In genomic region chr6:136529655-136530054, GRCh38 we compare ENCODE assay signal across 24 cellular contexts.
"Had no signal": no experiment of that assay in that cellular context is flagged by ENCODE, and none has a peak within 500 bp of the region (broad histone marks: within the 10 kb centered on the region; RNA-seq: fewer than 3 reads in every experiment).

No MANE protein-coding gene starts in this region.

- H3K27me3 Mint-ChIP-seq: type B pancreatic cell had no signal

- DNase-seq: cortex of kidney; effector memory CD4-positive, alpha-beta T cell; esophagus squamous epithelium; foreskin fibroblast; kidney; left cardiac atrium; left ventricle myocardium superior; mesendoderm; natural killer cell; posterior cingulate gyrus; sigmoid colon; stimulated activated CD4-positive, alpha-beta T cell treated with anti-CD3 and anti-CD28 coated beads, Interleukin-2, amount 100 ng/mL, for 24 hours; stimulated activated CD4-positive, alpha-beta T cell treated with anti-CD3 and anti-CD28 coated beads, Interleukin-4, amount 100 ng/mL, for 4 hours; stimulated activated naive B cell treated with anti-CD40 and anti-IgM and Interleukin-4, amounts not matched to agents 10 μg/mL and 1 μg/mL and 100 μg/mL, for 72 hours; stomach; thyroid gland had no signal

- H3K27me3 ChIP-seq: esophagus squamous epithelium, right atrium auricular region, stomach, suprapubic skin, thyroid gland had no signal

- H3K9me3 Mint-ChIP-seq: natural killer cell; neural crest cell; stimulated activated naive B cell treated with anti-CD40 and anti-IgM and Interleukin-4, amounts not matched to agents 10 μg/mL and 1 μg/mL and 100 μg/mL, for 72 hours; type B pancreatic cell had no signal

- ATAC-seq: left cardiac atrium; left ventricle myocardium superior; natural killer cell; stimulated activated naive B cell treated with anti-CD40 and anti-IgM and Interleukin-4, amounts not matched to agents 10 μg/mL and 1 μg/mL and 100 μg/mL, for 72 hours had no signal

- H3K27ac Mint-ChIP-seq: natural killer cell; stimulated activated naive B cell treated with anti-CD40 and anti-IgM and Interleukin-4, amounts not matched to agents 10 μg/mL and 1 μg/mL and 100 μg/mL, for 72 hours; type B pancreatic cell had no signal

- H3K4me3 Mint-ChIP-seq: natural killer cell; neural crest cell; stimulated activated naive B cell treated with anti-CD40 and anti-IgM and Interleukin-4, amounts not matched to agents 10 μg/mL and 1 μg/mL and 100 μg/mL, for 72 hours; type B pancreatic cell had no signal

- H3K36me3 ChIP-seq: esophagus squamous epithelium, right atrium auricular region, sigmoid colon, stomach, suprapubic skin, thyroid gland had no signal

- H3K4me3 ChIP-seq: esophagus squamous epithelium, lung, right atrium auricular region, sigmoid colon, skin epidermis, stomach, suprapubic skin, thyroid gland had no signal

- H3K36me3 Mint-ChIP-seq: natural killer cell; stimulated activated naive B cell treated with anti-CD40 and anti-IgM and Interleukin-4, amounts not matched to agents 10 μg/mL and 1 μg/mL and 100 μg/mL, for 72 hours; type B pancreatic cell had no signal

- FAIRE-seq: endometrium, kidney, urothelium cell line had no signal

- H3K27ac ChIP-seq: right atrium auricular region, sigmoid colon, skin epidermis, stomach, suprapubic skin, thyroid gland had no signal

- H3K9me3 ChIP-seq: esophagus squamous epithelium, right atrium auricular region, sigmoid colon, stomach, suprapubic skin, thyroid gland had no signal
